ENCODE assay signal across 8 cellular contexts in the genomic region with DNA sequence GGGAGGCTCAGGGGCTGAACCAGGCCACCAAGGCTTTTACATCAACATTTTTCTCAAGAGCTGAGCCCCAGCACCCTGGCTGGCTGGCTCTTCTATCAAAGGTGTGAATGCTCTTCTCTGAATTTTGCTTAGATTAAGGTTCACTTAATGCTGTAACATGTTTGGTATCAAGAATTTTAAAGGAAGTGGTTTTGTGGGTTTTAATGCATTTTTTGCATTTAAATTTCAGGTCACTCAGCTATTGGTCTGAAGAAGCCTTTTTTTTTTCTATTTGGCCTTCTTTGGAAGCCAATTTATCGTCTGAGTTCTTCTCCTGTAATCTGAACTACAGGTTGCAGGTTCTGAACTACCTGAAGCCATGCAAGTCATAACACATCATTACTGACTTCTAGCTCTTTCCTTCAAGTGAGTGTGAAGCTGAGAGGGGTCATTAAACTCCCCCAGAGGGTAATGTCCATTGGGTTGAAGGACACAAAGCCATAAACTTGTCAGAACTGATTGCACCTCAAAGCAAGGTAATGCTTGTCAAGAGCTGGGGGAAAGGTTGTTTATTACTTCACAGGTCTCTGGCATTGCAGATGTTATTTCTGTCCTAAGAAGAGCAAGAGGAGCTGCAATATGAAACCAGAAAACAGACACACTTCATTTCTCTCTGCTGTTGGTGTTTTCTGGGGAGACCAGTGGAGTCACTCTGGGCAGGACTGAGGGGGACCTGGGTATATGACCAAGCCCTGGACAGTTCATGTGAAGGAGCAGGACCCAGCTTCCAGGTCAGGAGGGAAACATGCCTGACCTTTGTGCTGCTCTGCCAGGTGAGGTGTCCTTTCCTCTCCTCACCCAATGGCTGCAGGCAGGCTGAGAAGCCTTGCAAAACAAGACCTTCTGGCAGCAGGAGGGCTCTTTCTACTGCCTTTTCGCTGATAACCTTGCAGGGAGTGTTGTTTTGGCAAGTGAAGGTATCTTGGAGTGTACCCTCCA. TPM values are rescaled to one million over a fixed set of nuclear protein-coding genes. Genes with fewer than 3 reads are reported as not detected.
A peak's percentile ranks its signal among the peaks of the same experiment; 100 is the strongest.
DNase-seq lines count a peak whose midpoint lies in the region; FAIRE-seq and TF ChIP-seq lines count a peak whose summit lies in the region.

No MANE protein-coding gene starts in this region.

- H3K27me3 Mint-ChIP-seq in IgD-negative memory B cell, result peaks cover 2% of the 10 kb centered on the region
- H3K27me3 Mint-ChIP-seq in stimulated activated naive CD8-positive, alpha-beta T cell treated with anti-CD3 and anti-CD28 coated beads, Interleukin-15, Interleukin-2, amounts not matched to agents 100 ng/mL and 50 ng/mL, for 24 hours, result no peaks in the 10 kb centered on the region

- peak overlapping the region in 2 of 4 donors; percentile 47 to 61 for H3K4me3 Mint-ChIP-seq in IgD-negative memory B cell
- no peak overlapping the region for H3K4me3 Mint-ChIP-seq in stimulated activated naive CD8-positive, alpha-beta T cell treated with anti-CD3 and anti-CD28 coated beads, Interleukin-15, Interleukin-2, amounts not matched to agents 100 ng/mL and 50 ng/mL, for 24 hours

- H3K9me3 Mint-ChIP-seq in IgD-negative memory B cell, result no peaks in the 10 kb centered on the region
- H3K9me3 Mint-ChIP-seq in stimulated activated naive CD8-positive, alpha-beta T cell treated with anti-CD3 and anti-CD28 coated beads, Interleukin-15, Interleukin-2, amounts not matched to agents 100 ng/mL and 50 ng/mL, for 24 hours, result no peaks in the 10 kb centered on the region

- peak overlapping the region; percentile 9 to 87 (median 27) for H3K27ac Mint-ChIP-seq in IgD-negative memory B cell
- peak overlapping the region; percentile 72 for H3K27ac Mint-ChIP-seq in stimulated activated naive CD8-positive, alpha-beta T cell treated with anti-CD3 and anti-CD28 coated beads, Interleukin-15, Interleukin-2, amounts not matched to agents 100 ng/mL and 50 ng/mL, for 24 hours

- H3K4me3 ChIP-seq in astrocyte of the spinal cord (ENCODE audit: low read depth, low read length), result no peak overlapping the region

- in situ Hi-C loops in astrocyte of the spinal cord (cut with HindIII; ENCODE audit: low sequenced_read_pairs), result no loop called here

- TF ChIP-seq CTCF in astrocyte of the spinal cord (IDR thresholded peaks at IDR 0.05; ENCODE audit: low read depth, low read length) (no peak), D721Med (IDR thresholded peaks at IDR 0.05; ENCODE audit: insufficient read depth, missing control alignments) (no peak)

- peaks cover 8 to 41% (median 27%) of the 10 kb centered on the region in 3 donors for H3K4me1 Mint-ChIP-seq in IgD-negative memory B cell
- H3K4me1 Mint-ChIP-seq in stimulated activated naive CD8-positive, alpha-beta T cell treated with anti-CD3 and anti-CD28 coated beads, Interleukin-15, Interleukin-2, amounts not matched to agents 100 ng/mL and 50 ng/mL, for 24 hours (ENCODE audit: low read depth), result peaks cover 65% of the 10 kb centered on the region

- FAIRE-seq in D721Med (lab: Jason Lieb, UNC), result no peak

- H3K36me3 Mint-ChIP-seq in IgD-negative memory B cell, result peaks cover 11% of the 10 kb centered on the region
- peaks cover 52% of the 10 kb centered on the region for H3K36me3 Mint-ChIP-seq in stimulated activated naive CD8-positive, alpha-beta T cell treated with anti-CD3 and anti-CD28 coated beads, Interleukin-15, Interleukin-2, amounts not matched to agents 100 ng/mL and 50 ng/mL, for 24 hours (ENCODE audit: low read depth)

- peak; percentile 38 for DNase-seq in activated T-cell treated with anti-CD3 and anti-CD28 coated beads, Interleukin-2, amount 50 U/mL, for 1 hour
- DNase-seq in activated T-cell treated with anti-CD3 and anti-CD28 coated beads for 4 hours (no peak), astrocyte of the spinal cord (ENCODE audit: low read depth, low spot score) (peak; percentile 43), D721Med (ENCODE audit: insufficient read length, low spot score) (no peak), NCI-H226 (no peak), NCI-H2107 (lab: John Stamatoyannopoulos, UW) (no peak)

RNA-seq across cellular contexts. Expression of a gene that starts 26.1 kb away (rescaled TPM):
- 32.4 TPM for polyA plus RNA-seq in IgD-negative memory B cell

Comparison
In these comparisons a context has a peak if more than half of its experiments do, and no peak if none do; other contexts are left out.
1. DNase-seq: peak in activated T-cell treated with anti-CD3 and anti-CD28 coated beads, Interleukin-2, amount 50 U/mL, for 1 hour (single experiment) and astrocyte of the spinal cord (single experiment); none in activated T-cell treated with anti-CD3 and anti-CD28 coated beads for 4 hours (single experiment), D721Med (single experiment), NCI-H226 (single experiment) and NCI-H2107 (single experiment).